35 cellular contexts compared by ENCODE assay signal in genomic region chr1:199780091-199780490, GRCh38.
"Had no signal": no experiment of that assay in that cellular context is flagged by ENCODE, and none has a peak within 500 bp of the region (broad histone marks: within the 10 kb centered on the region; RNA-seq: fewer than 3 reads in every experiment).

No MANE protein-coding gene starts in this region.

- H3K9me3 ChIP-seq: MG63 had no signal

- H3K4me3 ChIP-seq: MG63 had no signal

- DNase-seq: Karpas-422, Kasumi-1, MG63, MM.1S, MV-4-11, NCI-H1048, NCI-H1092, NCI-H1092 treated with DMSO at 0.1 percent for 48 hours, NCI-H1105, NCI-H1105 treated with DMSO at 0.1 percent for 48 hours, NCI-H1417, NCI-H1417 treated with DMSO at 0.1 percent for 48 hours, NCI-H1436, NCI-H1436 treated with DMSO at 0.1 percent for 48 hours, NCI-H146, NCI-H1694, NCI-H1694 treated with DMSO at 0.1 percent for 48 hours, NCI-H187, NCI-H187 treated with DMSO at 0.1 percent for 48 hours, NCI-H1930, NCI-H2029, NCI-H2029 treated with DMSO at 0.1 percent for 48 hours, NCI-H2081, NCI-H2081 treated with DMSO at 0.1 percent for 48 hours, NCI-H2107, NCI-H2171, NCI-H2171 treated with DMSO at 0.1 percent for 48 hours, NCI-H2227 treated with DMSO at 0.1 percent for 48 hours, NCI-H226, NCI-H345, NCI-H446, NCI-H446 treated with DMSO at 0.1 percent for 48 hours, NCI-H510A, NCI-H510A treated with DMSO at 0.1 percent for 48 hours, NCI-H524 had no signal

- H3K27me3 ChIP-seq: MG63 had no signal

- H3K36me3 ChIP-seq: MG63 had no signal
